Comparison of ENCODE assay signal across 1 cellular context in the genomic region with DNA sequence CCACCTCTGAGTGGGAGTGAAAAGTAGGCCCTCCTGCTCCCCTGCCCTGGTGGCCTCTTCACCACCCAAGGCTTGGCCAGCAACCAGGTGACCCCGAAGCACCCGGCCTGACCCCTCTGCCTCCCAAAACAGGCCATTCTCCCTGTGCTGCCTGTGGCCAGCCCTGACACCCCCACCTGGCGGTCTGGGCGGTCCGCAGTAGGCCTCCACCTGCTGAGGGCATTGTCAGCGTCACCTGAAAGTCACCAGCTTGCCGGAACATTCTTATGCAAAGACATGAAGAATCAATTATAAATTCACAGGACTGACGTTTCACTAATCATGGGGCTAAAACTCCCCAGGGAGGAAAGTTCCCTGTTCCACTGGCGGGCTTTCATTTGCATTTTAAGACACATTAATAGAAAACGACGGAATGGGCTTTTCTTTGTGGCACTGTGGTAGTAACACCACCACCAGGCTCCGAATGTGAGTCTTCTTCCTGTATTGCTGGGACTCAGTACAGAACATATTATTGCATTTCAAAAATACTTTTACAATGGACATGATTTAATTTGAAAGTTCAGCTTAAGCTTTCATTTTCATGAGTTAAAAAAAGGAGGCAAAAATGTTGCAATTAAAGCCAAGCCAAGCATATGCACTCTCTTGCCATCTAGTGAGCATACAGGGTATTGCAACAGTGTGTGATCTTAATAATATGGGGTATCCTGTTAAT.
TF ChIP-seq lines count a peak whose summit lies in the region.

No MANE protein-coding gene starts in this region.

TF ChIP-seq in HepG2, 621 proteins besides CTCF, POLR2A, EP300 and RAD21 (continued from another document):
- TF ChIP-seq, protein P1, sequence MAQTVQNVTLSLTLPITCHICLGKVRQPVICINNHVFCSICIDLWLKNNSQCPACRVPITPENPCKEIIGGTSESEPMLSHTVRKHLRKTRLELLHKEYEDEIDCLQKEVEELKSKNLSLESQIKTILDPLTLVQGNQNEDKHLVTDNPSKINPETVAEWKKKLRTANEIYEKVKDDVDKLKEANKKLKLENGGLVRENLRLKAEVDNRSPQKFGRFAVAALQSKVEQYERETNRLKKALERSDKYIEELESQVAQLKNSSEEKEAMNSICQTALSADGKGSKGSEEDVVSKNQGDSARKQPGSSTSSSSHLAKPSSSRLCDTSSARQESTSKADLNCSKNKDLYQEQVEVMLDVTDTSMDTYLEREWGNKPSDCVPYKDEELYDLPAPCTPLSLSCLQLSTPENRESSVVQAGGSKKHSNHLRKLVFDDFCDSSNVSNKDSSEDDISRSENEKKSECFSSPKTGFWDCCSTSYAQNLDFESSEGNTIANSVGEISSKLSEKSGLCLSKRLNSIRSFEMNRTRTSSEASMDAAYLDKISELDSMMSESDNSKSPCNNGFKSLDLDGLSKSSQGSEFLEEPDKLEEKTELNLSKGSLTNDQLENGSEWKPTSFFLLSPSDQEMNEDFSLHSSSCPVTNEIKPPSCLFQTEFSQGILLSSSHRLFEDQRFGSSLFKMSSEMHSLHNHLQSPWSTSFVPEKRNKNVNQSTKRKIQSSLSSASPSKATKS (CRISPR knock-in tag; IDR thresholded peaks at IDR 0.05): no peak
- no peak for TF ChIP-seq ZNF121 (CRISPR knock-in tag; IDR thresholded peaks at IDR 0.05)
TF ChIP-seq in HepG2: peak in this region for 8.
